Comparison of ENCODE assay signal across 18 cellular contexts in genomic region chr9:130425741-130426466, GRCh38. TPM values are rescaled to one million over a fixed set of nuclear protein-coding genes. Genes with fewer than 3 reads are reported as not detected.
"Had no signal": no experiment of that assay in that cellular context is flagged by ENCODE, and none has a peak within 500 bp of the region (broad histone marks: within the 10 kb centered on the region; RNA-seq: fewer than 3 reads in every experiment).

No MANE protein-coding gene starts in this region.

- H3K9me3 Mint-ChIP-seq: activated CD4-positive, alpha-beta memory T cell treated with anti-CD3 and anti-CD28 coated beads, Interleukin-2, amount 10 ng/mL, durations not matched to agents 7 days and 5 days; activated naive CD4-positive, alpha-beta T cell treated with anti-CD3 and anti-CD28 coated beads, Interleukin-2, amount 50 U/mL, for 72 hours; activated T-cell treated with anti-CD3 and anti-CD28 coated beads, Interleukin-2, amount 50 U/mL, for 24 hours; natural killer cell; WTC11 had no signal

- H3K4me3 ChIP-seq: cardiac muscle cell, tibial nerve had no signal

- H3K27me3 ChIP-seq: cardiac muscle cell, tibial nerve had no signal

- H3K36me3 Mint-ChIP-seq: activated naive CD4-positive, alpha-beta T cell treated with anti-CD3 and anti-CD28 coated beads, Interleukin-2, amount 50 U/mL, for 72 hours; memory B cell; natural killer cell; WTC11 had no signal

- FAIRE-seq: endometrium, kidney had no signal

- H3K27ac ChIP-seq: cardiac muscle cell, tibial nerve had no signal

- H3K4me3 Mint-ChIP-seq: activated CD4-positive, alpha-beta memory T cell treated with anti-CD3 and anti-CD28 coated beads, Interleukin-2, amount 10 ng/mL, durations not matched to agents 7 days and 5 days; activated T-cell treated with anti-CD3 and anti-CD28 coated beads, Interleukin-2, amount 50 U/mL, for 24 hours; memory B cell; natural killer cell; stimulated activated naive B cell treated with anti-CD40 and anti-IgM and Interleukin-4, amounts not matched to agents 10 μg/mL and 1 μg/mL and 100 μg/mL, for 72 hours; T-helper 17 cell; WTC11 had no signal

- DNase-seq: activated CD4-positive, alpha-beta memory T cell treated with anti-CD3 and anti-CD28 coated beads, Interleukin-2, amount 10 ng/mL, durations not matched to agents 7 days and 5 days; activated CD4-positive, alpha-beta T cell treated with anti-CD3 and anti-CD28 coated beads for 4 hours; activated T-cell treated with anti-CD3 and anti-CD28 coated beads, Interleukin-2, amount 50 U/mL, for 24 hours; hippocampal formation; kidney; left ventricle myocardium superior; natural killer cell; occipital lobe; stimulated activated CD4-positive, alpha-beta T cell treated with anti-CD3 and anti-CD28 coated beads, Interleukin-15, amount 100 ng/mL, for 24 hours; stimulated activated CD4-positive, alpha-beta T cell treated with anti-CD3 and anti-CD28 coated beads, Interleukin-4, amount 100 ng/mL, for 1 hour; stimulated activated naive B cell treated with anti-CD40 and anti-IgM and Interleukin-4, amounts not matched to agents 10 μg/mL and 1 μg/mL and 100 μg/mL, for 72 hours; T-helper 17 cell had no signal

- H3K36me3 ChIP-seq: cardiac muscle cell, tibial nerve had no signal

- H3K4me1 Mint-ChIP-seq: activated CD4-positive, alpha-beta memory T cell treated with anti-CD3 and anti-CD28 coated beads, Interleukin-2, amount 10 ng/mL, durations not matched to agents 7 days and 5 days; memory B cell; natural killer cell had no signal

- H3K27ac Mint-ChIP-seq: activated CD4-positive, alpha-beta memory T cell treated with anti-CD3 and anti-CD28 coated beads, Interleukin-2, amount 10 ng/mL, durations not matched to agents 7 days and 5 days; activated naive CD4-positive, alpha-beta T cell treated with anti-CD3 and anti-CD28 coated beads, Interleukin-2, amount 50 U/mL, for 72 hours; activated T-cell treated with anti-CD3 and anti-CD28 coated beads, Interleukin-2, amount 50 U/mL, for 24 hours; memory B cell; natural killer cell; stimulated activated naive B cell treated with anti-CD40 and anti-IgM and Interleukin-4, amounts not matched to agents 10 μg/mL and 1 μg/mL and 100 μg/mL, for 72 hours; T-helper 17 cell had no signal

RNA-seq across cellular contexts. Expression of gene ASS1, which starts 18.9 kb away (rescaled TPM):
- total RNA-seq: T-helper 17 cell had no signal
